Comparison of ENCODE assay signal across 10 cellular contexts in the genomic region with DNA sequence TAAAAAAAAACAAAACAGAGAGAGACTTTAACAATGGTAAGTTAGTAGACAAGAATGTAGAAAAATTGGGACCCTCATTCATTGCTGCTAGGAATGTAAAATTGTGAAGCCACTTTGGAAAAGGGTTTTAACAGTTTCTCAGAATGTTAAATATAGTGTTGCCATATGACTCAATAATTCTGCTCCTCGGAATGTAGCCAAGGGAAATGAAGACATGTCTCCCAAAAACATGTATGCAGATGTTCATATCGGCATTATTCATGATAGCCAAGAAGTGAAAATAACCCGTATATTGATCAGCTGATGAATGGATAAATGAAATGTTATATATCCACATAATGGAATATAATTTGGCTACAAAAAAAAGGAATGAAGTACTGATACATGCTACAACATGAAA.
DNase-seq lines count a peak whose midpoint lies in the region; ATAC-seq and TF ChIP-seq lines count a peak whose summit lies in the region.
"Had no signal": no experiment of that assay in that cellular context is flagged by ENCODE, and none has a peak within 500 bp of the region (broad histone marks: within the 10 kb centered on the region; RNA-seq: fewer than 3 reads in every experiment).

No MANE protein-coding gene starts in this region.

- no peak overlapping the region for H3K27ac ChIP-seq in KMS-11

- no peak for ATAC-seq in HG03378 (IDR thresholded peaks at IDR 0.05; ENCODE audit: unreplicated experiment)

- peak overlapping the region; percentile 15; the same call in 1 of the 2 replicates for H3K4me2 ChIP-seq in KMS-11
- peak overlapping the region; percentile 68 for H3K4me2 ChIP-seq in skeletal muscle satellite cell (ENCODE audit: low read length)

- H3K4me1 ChIP-seq in KMS-11 (ENCODE audit: low read depth, poor library complexity, severe bottlenecking), result peaks cover 20% of the 10 kb centered on the region
- H3K4me1 ChIP-seq in adipocyte (ENCODE audit: control insufficient read depth, insufficient read depth, low read length), result peaks cover 39% of the 10 kb centered on the region
- H3K4me1 ChIP-seq in skeletal muscle satellite cell (ENCODE audit: control insufficient read depth, insufficient read depth, low read length), result peaks cover 28% of the 10 kb centered on the region

- H3K4me3 ChIP-seq in KMS-11 (IDR thresholded peaks at IDR 0.05; ENCODE audit: insufficient read depth, low read depth, low read length) (no peak overlapping the region), adipocyte (ENCODE audit: low read length) (peak overlapping the region; percentile 54), fibroblast of pulmonary artery (replicated peaks; ENCODE audit: low read depth, low read length) (no peak overlapping the region), skeletal muscle satellite cell (ENCODE audit: low read length) (peak overlapping the region; percentile 12)

- no peak overlapping the region for H2AFZ ChIP-seq in KMS-11 (ENCODE audit: low read depth)

- H3K9me3 ChIP-seq in adipocyte (ENCODE audit: control insufficient read depth, low read length) (no peaks in the 10 kb centered on the region), skeletal muscle satellite cell (replicated peaks; ENCODE audit: low read length) (no peaks in the 10 kb centered on the region)

- H3K36me3 ChIP-seq in KMS-11 (ENCODE audit: insufficient read depth), result no peaks in the 10 kb centered on the region
- H3K36me3 ChIP-seq in adipocyte (ENCODE audit: control insufficient read depth, insufficient read depth, low read length, severe bottlenecking), result peaks cover 3% of the 10 kb centered on the region
- no peaks in the 10 kb centered on the region for H3K36me3 ChIP-seq in skeletal muscle satellite cell (ENCODE audit: insufficient read depth, low read length)

- H3K9ac ChIP-seq in KMS-11, result no peak overlapping the region
- H3K9ac ChIP-seq in adipocyte (ENCODE audit: low read length), result peak overlapping the region; percentile 14
- H3K9ac ChIP-seq in skeletal muscle satellite cell (ENCODE audit: low read depth, low read length), result peak overlapping the region; percentile 56

- H4K20me1 ChIP-seq in KMS-11 (ENCODE audit: insufficient read depth), result no peaks in the 10 kb centered on the region

- H3K27me3 ChIP-seq in KMS-11 (ENCODE audit: insufficient read depth, low read depth) (no peaks in the 10 kb centered on the region), adipocyte (replicated peaks; ENCODE audit: control insufficient read depth, insufficient read depth, low read length) (no peaks in the 10 kb centered on the region), skeletal muscle satellite cell (ENCODE audit: control insufficient read depth, insufficient read depth, low read length) (no peaks in the 10 kb centered on the region)

- TF ChIP-seq CTCF in KMS-11 (conservative IDR thresholded peaks at IDR 0.05; ENCODE audit: low read depth, low read length), result no peak
- no peak for TF ChIP-seq CTCF in fibroblast of pulmonary artery (IDR thresholded peaks at IDR 0.05; ENCODE audit: low read length, missing control alignments)

- DNase-seq in adipocyte (ENCODE audit: low read depth) (peak; percentile 39), fibroblast of pulmonary artery (ENCODE audit: low read depth) (peak; percentile 61), amygdala (lab: John Stamatoyannopoulos, UW) (no peak), anterior cingulate cortex (lab: John Stamatoyannopoulos, UW) (no peak), NCI-H345 treated with DMSO at 0.1 percent for 48 hours (lab: John Stamatoyannopoulos, UW; ENCODE audit: unreplicated experiment) (no peak)
- DNase-seq: CD4-positive, alpha-beta memory T cell; NCI-H2029 had no signal

- H3K79me2 ChIP-seq in KMS-11 (ENCODE audit: insufficient read depth, low read depth), result no peaks in the 10 kb centered on the region

Comparison
In these comparisons a context has a peak if more than half of its experiments do, and no peak if none do; other contexts are left out.
1. H3K4me3 ChIP-seq: peak in adipocyte (single experiment) and skeletal muscle satellite cell (single experiment); none in KMS-11 (single experiment) and fibroblast of pulmonary artery (single experiment).
2. DNase-seq: peak in adipocyte (single experiment) and fibroblast of pulmonary artery (single experiment); none in amygdala (0 of 56), anterior cingulate cortex (0 of 58) and NCI-H345 treated with DMSO at 0.1 percent for 48 hours (single experiment).